In the genomic region with DNA sequence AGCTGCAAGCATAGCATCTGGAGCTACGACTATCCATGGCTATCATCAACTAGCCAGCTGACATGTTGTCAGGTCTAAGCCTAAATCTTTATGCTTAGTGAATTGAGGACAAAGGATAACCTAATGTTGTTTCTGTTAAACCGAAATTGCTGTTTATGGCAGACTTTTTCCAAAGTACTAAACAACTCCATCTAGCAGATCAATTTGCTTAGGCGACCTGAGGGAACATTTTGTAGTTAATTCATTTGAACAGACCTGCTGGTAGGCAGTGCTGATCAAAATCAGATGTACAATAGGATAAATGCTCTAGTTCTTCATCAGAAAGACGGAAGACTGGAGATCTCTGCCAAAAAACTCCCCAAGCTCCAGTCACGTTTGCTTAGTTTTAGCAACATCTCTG, we compare ENCODE assay signal across 7 cellular contexts.
"Had no signal": no experiment of that assay in that cellular context is flagged by ENCODE, and none has a peak within 500 bp of the region (broad histone marks: within the 10 kb centered on the region; RNA-seq: fewer than 3 reads in every experiment).

No MANE protein-coding gene starts in this region.

- ATAC-seq: K562 had no signal

- H3K9ac ChIP-seq: GM23248 had no signal

- H3K27ac ChIP-seq: GM23248 had no signal

- DNase-seq: GM23248, H9, HCEC 1CT, IMR-90 had no signal

- H3K4me3 ChIP-seq: GM23248, K562 had no signal

- FAIRE-seq: H1, H54, K562 had no signal

- H2AFZ ChIP-seq: GM23248 had no signal
